ENCODE assay signal across 1 cellular context in the genomic region with DNA sequence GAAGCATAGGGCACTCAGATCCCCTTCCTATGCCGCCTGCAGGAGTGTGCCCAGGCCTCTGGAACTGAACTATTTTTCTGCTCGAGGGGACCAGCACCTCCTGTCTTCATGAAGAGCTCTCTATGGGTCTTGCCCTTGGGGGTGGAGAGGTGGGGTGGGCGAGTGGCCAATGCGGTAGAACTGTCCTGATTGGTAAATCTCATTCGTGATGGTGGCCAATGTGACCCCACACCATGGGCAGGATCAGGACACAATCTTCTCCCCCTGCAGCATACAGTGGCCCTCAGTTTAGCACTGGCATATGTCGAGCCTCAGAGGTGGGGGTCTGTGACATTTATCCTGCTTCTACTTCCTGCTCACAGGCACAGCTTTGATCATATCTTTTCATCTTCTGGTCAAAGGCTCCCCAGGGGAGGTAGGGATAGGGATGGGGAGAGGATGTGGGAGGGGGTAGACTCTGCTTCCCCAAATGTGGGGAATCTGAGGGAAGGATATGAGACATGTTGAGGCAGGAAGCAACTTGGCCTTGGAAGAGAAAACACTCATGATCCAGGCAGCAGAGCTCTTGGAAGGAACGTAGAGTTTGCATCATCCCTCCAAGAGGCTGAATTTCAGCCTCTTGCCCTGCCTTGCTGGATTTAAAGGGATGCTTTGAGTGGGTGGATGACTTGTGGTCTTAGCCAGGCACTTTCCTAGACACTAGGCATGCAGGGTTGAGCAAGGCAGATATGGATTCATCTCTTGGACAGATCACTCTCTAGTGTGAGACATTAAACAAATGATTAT.
TF ChIP-seq lines count a peak whose summit lies in the region.

No MANE protein-coding gene starts in this region.

TF ChIP-seq in IMR-90, 13 proteins besides CTCF, POLR2A, EP300 and RAD21 (continued from another document):
- TF ChIP-seq, protein P1, sequence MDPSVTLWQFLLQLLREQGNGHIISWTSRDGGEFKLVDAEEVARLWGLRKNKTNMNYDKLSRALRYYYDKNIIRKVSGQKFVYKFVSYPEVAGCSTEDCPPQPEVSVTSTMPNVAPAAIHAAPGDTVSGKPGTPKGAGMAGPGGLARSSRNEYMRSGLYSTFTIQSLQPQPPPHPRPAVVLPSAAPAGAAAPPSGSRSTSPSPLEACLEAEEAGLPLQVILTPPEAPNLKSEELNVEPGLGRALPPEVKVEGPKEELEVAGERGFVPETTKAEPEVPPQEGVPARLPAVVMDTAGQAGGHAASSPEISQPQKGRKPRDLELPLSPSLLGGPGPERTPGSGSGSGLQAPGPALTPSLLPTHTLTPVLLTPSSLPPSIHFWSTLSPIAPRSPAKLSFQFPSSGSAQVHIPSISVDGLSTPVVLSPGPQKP (IDR thresholded peaks at IDR 0.05; ENCODE audit: borderline replicate concordance, low read depth, low read length): no peak
- TF ChIP-seq CEBPB (IDR thresholded peaks at IDR 0.05; ENCODE audit: low read depth, low read length) (peak; percentile 98), MXI1 (IDR thresholded peaks at IDR 0.05; ENCODE audit: borderline replicate concordance, low read depth, low read length) (no peak), RCOR1 (IDR thresholded peaks at IDR 0.05; ENCODE audit: insufficient replicate concordance, low read length) (peak; percentile 34), RFX5 (IDR thresholded peaks at IDR 0.05; ENCODE audit: low read depth, low read length) (no peak), NFE2L2 (IDR thresholded peaks at IDR 0.05; ENCODE audit: low read depth, low read length) (no peak), FOS (IDR thresholded peaks at IDR 0.05; ENCODE audit: low read depth, low read length) (peak; percentile 65), BHLHE40 (IDR thresholded peaks at IDR 0.05; ENCODE audit: low read depth, low read length) (peak; percentile 83), MAZ (IDR thresholded peaks at IDR 0.05; ENCODE audit: borderline replicate concordance, low read depth, low read length) (no peak), CHD1 (IDR thresholded peaks at IDR 0.05; ENCODE audit: low read depth, low read length) (no peak), MAFK (IDR thresholded peaks at IDR 0.05; ENCODE audit: low read depth, low read length) (peak; percentile 42; the same call in 1 of the 2 replicates)
- TF ChIP-seq, protein P2, sequence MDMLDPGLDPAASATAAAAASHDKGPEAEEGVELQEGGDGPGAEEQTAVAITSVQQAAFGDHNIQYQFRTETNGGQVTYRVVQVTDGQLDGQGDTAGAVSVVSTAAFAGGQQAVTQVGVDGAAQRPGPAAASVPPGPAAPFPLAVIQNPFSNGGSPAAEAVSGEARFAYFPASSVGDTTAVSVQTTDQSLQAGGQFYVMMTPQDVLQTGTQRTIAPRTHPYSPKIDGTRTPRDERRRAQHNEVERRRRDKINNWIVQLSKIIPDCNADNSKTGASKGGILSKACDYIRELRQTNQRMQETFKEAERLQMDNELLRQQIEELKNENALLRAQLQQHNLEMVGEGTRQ (IDR thresholded peaks at IDR 0.05; ENCODE audit: low read depth, low read length): no peak
